37 cellular contexts compared by ENCODE assay signal in the genomic region with DNA sequence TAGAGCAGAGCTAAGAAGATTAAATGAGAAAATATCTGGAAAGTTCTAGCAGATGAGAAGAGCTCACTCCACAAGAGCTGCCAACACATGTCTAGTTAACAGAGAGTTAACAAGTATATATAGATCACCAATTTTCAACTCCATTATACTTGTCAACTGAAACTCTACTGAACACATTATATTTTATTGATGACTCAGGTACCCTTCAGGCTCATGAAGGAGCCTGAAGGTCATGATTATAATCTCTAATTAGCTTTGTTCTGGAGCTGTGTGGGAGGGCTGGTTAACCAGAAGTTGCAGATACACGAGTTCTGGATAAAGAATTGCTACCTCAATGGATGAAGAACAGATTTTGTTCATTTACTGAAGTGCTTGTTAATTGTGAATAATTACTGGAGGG. TPM values are rescaled to one million over a fixed set of nuclear protein-coding genes. Genes with fewer than 3 reads are reported as not detected.
"Had no signal": no experiment of that assay in that cellular context is flagged by ENCODE, and none has a peak within 500 bp of the region (broad histone marks: within the 10 kb centered on the region; RNA-seq: fewer than 3 reads in every experiment).

No MANE protein-coding gene starts in this region.

- H3K4me3 ChIP-seq: MG63 had no signal

- H3K9me3 ChIP-seq: MG63 had no signal

- H3K36me3 ChIP-seq: MG63 had no signal

- DNase-seq: Karpas-422, Kasumi-1, MG63, MM.1S, MV-4-11, NCI-H1048, NCI-H1092, NCI-H1092 treated with DMSO at 0.1 percent for 48 hours, NCI-H1105, NCI-H1105 treated with DMSO at 0.1 percent for 48 hours, NCI-H1417 treated with DMSO at 0.1 percent for 48 hours, NCI-H1436, NCI-H1436 treated with DMSO at 0.1 percent for 48 hours, NCI-H146, NCI-H1694, NCI-H1694 treated with DMSO at 0.1 percent for 48 hours, NCI-H187, NCI-H187 treated with DMSO at 0.1 percent for 48 hours, NCI-H1930, NCI-H2029, NCI-H2029 treated with DMSO at 0.1 percent for 48 hours, NCI-H2081, NCI-H2081 treated with DMSO at 0.1 percent for 48 hours, NCI-H2107, NCI-H2171, NCI-H2171 treated with DMSO at 0.1 percent for 48 hours, NCI-H2227 treated with DMSO at 0.1 percent for 48 hours, NCI-H226, NCI-H345, NCI-H446, NCI-H446 treated with DMSO at 0.1 percent for 48 hours, NCI-H510A, NCI-H510A treated with DMSO at 0.1 percent for 48 hours had no signal

RNA-seq across cellular contexts. Expression of a gene that starts 42.1 kb away (rescaled TPM):
- total RNA-seq: LHCN-M2, M059J, MCF 10A, NCI-H460 had no signal
